ENCODE assay signal across 13 cellular contexts in the genomic region with DNA sequence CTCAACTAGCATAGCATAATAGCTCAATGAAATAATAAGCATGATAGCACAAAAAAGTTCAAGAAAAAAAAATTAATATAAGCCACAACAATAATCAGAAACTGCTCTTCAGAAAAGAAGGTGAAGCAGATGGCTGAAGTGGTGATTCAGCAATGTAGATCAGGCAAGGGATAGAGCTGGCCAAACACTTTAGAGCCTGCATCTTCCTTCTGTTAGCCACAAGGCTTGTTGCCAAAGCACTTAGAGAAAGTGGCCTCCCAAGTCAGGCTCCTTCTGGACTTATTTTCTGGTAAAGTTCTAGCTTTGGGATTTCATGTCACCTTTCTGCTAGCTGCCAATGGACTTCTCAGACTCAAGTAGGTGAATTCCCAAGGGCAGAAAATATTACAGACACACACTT.
DNase-seq lines count a peak whose midpoint lies in the region; ATAC-seq and TF ChIP-seq lines count a peak whose summit lies in the region.
"Had no signal": no experiment of that assay in that cellular context is flagged by ENCODE, and none has a peak within 500 bp of the region (broad histone marks: within the 10 kb centered on the region; RNA-seq: fewer than 3 reads in every experiment).

No MANE protein-coding gene starts in this region.

- no peak for TF ChIP-seq CTCF in osteoblast (IDR thresholded peaks at IDR 0.05; ENCODE audit: extremely low read depth, low read depth, low read length)

- H3K4me1 ChIP-seq in osteoblast (ENCODE audit: insufficient read depth, low read length): peaks cover 44% of the 10 kb centered on the region

- H3K27me3 ChIP-seq in osteoblast (ENCODE audit: insufficient read depth, low read length): no peaks in the 10 kb centered on the region
- H3K27me3 ChIP-seq: pancreas had no signal

- peak overlapping the region; percentile 72 for H3K4me2 ChIP-seq in osteoblast (ENCODE audit: insufficient read depth, low read length)

- no peaks in the 10 kb centered on the region for H3K36me3 ChIP-seq in osteoblast (ENCODE audit: insufficient read depth, low read length)
- H3K36me3 ChIP-seq: pancreas had no signal

- no peak overlapping the region for H2AFZ ChIP-seq in osteoblast (ENCODE audit: low read length)

- H4K20me1 ChIP-seq in osteoblast (ENCODE audit: insufficient read depth, low read length): no peaks in the 10 kb centered on the region

- DNase-seq in Daoy (ENCODE audit: low read depth) (peak; percentile 53), M059J (ENCODE audit: low read depth) (peak; percentile 73), cerebellar cortex (ENCODE audit: low spot score) (peak; percentile 5), osteoblast (ENCODE audit: insufficient read length, low spot score, missing footprints) (no peak), SIG-M5 (lab: John Stamatoyannopoulos, UW) (no peak)
- DNase-seq in stimulated activated CD8-positive, alpha-beta memory T cell treated with anti-CD3 and anti-CD28 coated beads, Interleukin-4, amount 100 ng/mL, for 48 hours: no peak
- DNase-seq: activated CD8-positive, alpha-beta memory T cell treated with anti-CD3 and anti-CD28 coated beads for 24 hours; activated naive CD4-positive, alpha-beta T cell treated with anti-CD3 and anti-CD28 coated beads, Interleukin-2, amount 50 U/mL, for 16 hours; NCI-H1694 treated with DMSO at 0.1 percent for 48 hours; pancreas; stimulated activated CD4-positive, alpha-beta T cell treated with anti-CD3 and anti-CD28 coated beads, Interleukin-2, amount 100 ng/mL, for 48 hours had no signal

- ATAC-seq in GM21367 (IDR thresholded peaks at IDR 0.05; ENCODE audit: unreplicated experiment): no peak
- ATAC-seq in HG02973 (IDR thresholded peaks at IDR 0.05; ENCODE audit: unreplicated experiment): no peak

- peak overlapping the region; percentile 68 for H3K27ac ChIP-seq in osteoblast (ENCODE audit: low read depth, low read length)

- no peaks in the 10 kb centered on the region for H3K9me3 ChIP-seq in osteoblast (ENCODE audit: low read depth, low read length)
- H3K9me3 ChIP-seq: pancreas had no signal

- no peaks in the 10 kb centered on the region for H3K79me2 ChIP-seq in osteoblast (ENCODE audit: insufficient read depth, low read length)

- H3K4me3 ChIP-seq in osteoblast (ENCODE audit: insufficient read depth, low read length): no peak overlapping the region
- H3K4me3 ChIP-seq: pancreas had no signal

Comparison
In these comparisons a context has a peak if more than half of its experiments do, and no peak if none do; other contexts are left out.
1. DNase-seq: peak in Daoy (single experiment), M059J (single experiment) and cerebellar cortex (single experiment); none in osteoblast (single experiment), stimulated activated CD8-positive, alpha-beta memory T cell treated with anti-CD3 and anti-CD28 coated beads, Interleukin-4, amount 100 ng/mL, for 48 hours (single experiment) and SIG-M5 (single experiment).